In genomic region chr12:18689781-18690180, GRCh38 we compare ENCODE assay signal across 1 cellular context.
TF ChIP-seq lines count a peak whose summit lies in the region.

No MANE protein-coding gene starts in this region.

TF ChIP-seq in HCT116, 20 proteins besides CTCF, POLR2A, EP300 and RAD21 (continued from another document):
- TF ChIP-seq, protein P1, sequence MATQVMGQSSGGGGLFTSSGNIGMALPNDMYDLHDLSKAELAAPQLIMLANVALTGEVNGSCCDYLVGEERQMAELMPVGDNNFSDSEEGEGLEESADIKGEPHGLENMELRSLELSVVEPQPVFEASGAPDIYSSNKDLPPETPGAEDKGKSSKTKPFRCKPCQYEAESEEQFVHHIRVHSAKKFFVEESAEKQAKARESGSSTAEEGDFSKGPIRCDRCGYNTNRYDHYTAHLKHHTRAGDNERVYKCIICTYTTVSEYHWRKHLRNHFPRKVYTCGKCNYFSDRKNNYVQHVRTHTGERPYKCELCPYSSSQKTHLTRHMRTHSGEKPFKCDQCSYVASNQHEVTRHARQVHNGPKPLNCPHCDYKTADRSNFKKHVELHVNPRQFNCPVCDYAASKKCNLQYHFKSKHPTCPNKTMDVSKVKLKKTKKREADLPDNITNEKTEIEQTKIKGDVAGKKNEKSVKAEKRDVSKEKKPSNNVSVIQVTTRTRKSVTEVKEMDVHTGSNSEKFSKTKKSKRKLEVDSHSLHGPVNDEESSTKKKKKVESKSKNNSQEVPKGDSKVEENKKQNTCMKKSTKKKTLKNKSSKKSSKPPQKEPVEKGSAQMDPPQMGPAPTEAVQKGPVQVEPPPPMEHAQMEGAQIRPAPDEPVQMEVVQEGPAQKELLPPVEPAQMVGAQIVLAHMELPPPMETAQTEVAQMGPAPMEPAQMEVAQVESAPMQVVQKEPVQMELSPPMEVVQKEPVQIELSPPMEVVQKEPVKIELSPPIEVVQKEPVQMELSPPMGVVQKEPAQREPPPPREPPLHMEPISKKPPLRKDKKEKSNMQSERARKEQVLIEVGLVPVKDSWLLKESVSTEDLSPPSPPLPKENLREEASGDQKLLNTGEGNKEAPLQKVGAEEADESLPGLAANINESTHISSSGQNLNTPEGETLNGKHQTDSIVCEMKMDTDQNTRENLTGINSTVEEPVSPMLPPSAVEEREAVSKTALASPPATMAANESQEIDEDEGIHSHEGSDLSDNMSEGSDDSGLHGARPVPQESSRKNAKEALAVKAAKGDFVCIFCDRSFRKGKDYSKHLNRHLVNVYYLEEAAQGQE (IDR thresholded peaks at IDR 0.05; ENCODE audit: low read depth): no peak
